In genomic region chr1:228884615-228885566, GRCh38 we compare ENCODE assay signal across 18 cellular contexts.
"Had no signal": no experiment of that assay in that cellular context is flagged by ENCODE, and none has a peak within 500 bp of the region (broad histone marks: within the 10 kb centered on the region; RNA-seq: fewer than 3 reads in every experiment).

No MANE protein-coding gene starts in this region.

- H3K27ac ChIP-seq: dorsolateral prefrontal cortex, left lung, sigmoid colon, stomach, thyroid gland had no signal

- ATAC-seq: activated naive CD4-positive, alpha-beta T cell treated with anti-CD3 and anti-CD28 coated beads, Interleukin-2, amount 50 U/mL, for 72 hours; activated T-cell treated with anti-CD3 and anti-CD28 coated beads, Interleukin-2, amount 50 U/mL, for 4 hours; esophagus mucosa; left lung; T-helper 17 cell had no signal

- FAIRE-seq: endometrium, islet of Langerhans had no signal

- H3K36me3 Mint-ChIP-seq: activated naive CD4-positive, alpha-beta T cell treated with anti-CD3 and anti-CD28 coated beads, Interleukin-2, amount 50 U/mL, for 72 hours had no signal

- H3K27me3 ChIP-seq: dorsolateral prefrontal cortex, left lung, sigmoid colon, stomach, thyroid gland had no signal

- H3K4me3 ChIP-seq: dorsolateral prefrontal cortex, left lung, sigmoid colon, stomach, thyroid gland had no signal

- H3K27ac Mint-ChIP-seq: activated naive CD4-positive, alpha-beta T cell treated with anti-CD3 and anti-CD28 coated beads, Interleukin-2, amount 50 U/mL, for 72 hours; memory B cell; nephron; T-helper 17 cell had no signal

- H3K4me1 Mint-ChIP-seq: memory B cell, nephron had no signal

- DNase-seq: activated CD4-positive, alpha-beta T cell treated with anti-CD3 and anti-CD28 coated beads, Interleukin-2, amount 50 U/mL, for 1 hour; activated effector memory CD4-positive, alpha-beta T cell treated with anti-CD3 and anti-CD28 coated beads, Interleukin-2, amount 50 U/mL, for 16 hours; activated T-cell treated with anti-CD3 and anti-CD28 coated beads, Interleukin-2, amount 50 U/mL, for 4 hours; cerebellar nuclear complex; dorsolateral prefrontal cortex; foreskin fibroblast; left lung; sigmoid colon; stimulated activated CD4-positive, alpha-beta T cell treated with anti-CD3 and anti-CD28 coated beads, Interleukin-4, amount 100 ng/mL, for 4 hours; stomach; T-helper 17 cell; thyroid gland had no signal

- H3K9me3 ChIP-seq: left lung, stomach, thyroid gland had no signal

- H3K4me1 ChIP-seq: left lung, sigmoid colon, thyroid gland had no signal

- H3K36me3 ChIP-seq: left lung, sigmoid colon, stomach, thyroid gland had no signal

- H3K4me3 Mint-ChIP-seq: activated T-cell treated with anti-CD3 and anti-CD28 coated beads, Interleukin-2, amount 50 U/mL, for 4 hours; memory B cell; nephron; T-helper 17 cell had no signal
